In genomic region chr6:111952821-111953535, GRCh38 we compare ENCODE assay signal across 12 cellular contexts.
A peak's percentile ranks its signal among the peaks of the same experiment; 100 is the strongest.
DNase-seq lines count a peak whose midpoint lies in the region; ATAC-seq and TF ChIP-seq lines count a peak whose summit lies in the region.
"Had no signal": no experiment of that assay in that cellular context is flagged by ENCODE, and none has a peak within 500 bp of the region (broad histone marks: within the 10 kb centered on the region; RNA-seq: fewer than 3 reads in every experiment).

No MANE protein-coding gene starts in this region.

- DNase-seq in CD1c-positive myeloid dendritic cell (ENCODE audit: extremely low spot score) = peak; percentile 47
- peak; percentile 76 for DNase-seq in RWPE1 (ENCODE audit: low spot score)
- peak; percentile 39 for DNase-seq in kidney glomerular epithelial cell (lab: John Stamatoyannopoulos, UW)
- no peak for DNase-seq in foreskin melanocyte
- no peak for DNase-seq in NCI-H2107 treated with DMSO at 0.1 percent for 48 hours (lab: John Stamatoyannopoulos, UW; ENCODE audit: unreplicated experiment)
- DNase-seq in NCI-H2029 (lab: John Stamatoyannopoulos, UW) = no peak
- no peak for DNase-seq in GM19238 (ENCODE audit: insufficient read length, low spot score)
- DNase-seq: Calu3, islet precursor cell, NCI-H2029 treated with DMSO at 0.1 percent for 48 hours, Right ventricle myocardium superior had no signal

- H3K27ac ChIP-seq in RWPE1 = no peak overlapping the region

- peak; percentile 48 for ATAC-seq in HG02885 (IDR thresholded peaks at IDR 0.05; ENCODE audit: poor library complexity, unreplicated experiment)

- CTCF ChIA-PET in RWPE1 (lab: Yijun Ruan, JAX) = interaction anchor here (0.5 kb wide), 1 partner anchor 42 kb away, joined by 4 read pairs; no protein-coding TSS in a partner anchor

- POLR2A ChIA-PET in RWPE1 (lab: Yijun Ruan, JAX; ENCODE audit: low non-redundant PET) = no interaction called here

- no peak for TF ChIP-seq CTCF in RWPE1 (conservative IDR thresholded peaks at IDR 0.05; ENCODE audit: low read depth)

Comparison
In these comparisons a context has a peak if more than half of its experiments do, and no peak if none do; other contexts are left out.
1. DNase-seq: peak in CD1c-positive myeloid dendritic cell (single experiment), RWPE1 (single experiment) and kidney glomerular epithelial cell (single experiment); none in foreskin melanocyte (single experiment), NCI-H2107 treated with DMSO at 0.1 percent for 48 hours (single experiment), NCI-H2029 (single experiment) and GM19238 (single experiment).